Comparison of ENCODE assay signal across 11 cellular contexts in the genomic region with DNA sequence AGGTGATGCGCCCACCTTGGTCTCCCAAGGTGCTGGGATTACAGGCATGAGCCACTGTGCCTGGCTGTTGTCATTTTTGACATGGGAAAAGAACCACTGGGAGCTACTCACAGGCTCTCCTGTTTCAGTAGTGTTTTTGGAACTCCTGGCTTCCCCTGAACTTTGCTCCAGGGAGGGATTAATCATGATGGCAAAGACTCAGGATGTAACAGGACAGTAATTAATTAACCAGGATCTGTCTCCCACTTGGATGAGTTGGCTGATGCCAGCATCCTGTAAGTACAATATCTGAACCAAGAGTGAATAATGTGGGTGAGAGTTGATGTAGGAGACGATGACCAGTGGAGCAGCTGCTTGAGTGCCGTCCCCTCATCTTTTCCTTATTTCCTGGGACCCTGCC.
"Had no signal": no experiment of that assay in that cellular context is flagged by ENCODE, and none has a peak within 500 bp of the region (broad histone marks: within the 10 kb centered on the region; RNA-seq: fewer than 3 reads in every experiment).

No MANE protein-coding gene starts in this region.

- ATAC-seq: activated CD8-positive, alpha-beta T cell treated with anti-CD3 and anti-CD28 coated beads, Interleukin-2, amount 10 ng/mL, durations not matched to agents 7 days and 5 days; activated naive CD8-positive, alpha-beta T cell treated with anti-CD3 and anti-CD28 coated beads, Interleukin-2, amount 50 U/mL, for 24 hours; upper lobe of right lung had no signal

- H3K4me3 ChIP-seq: cardiac muscle cell, left ventricle myocardium inferior, upper lobe of right lung had no signal

- H3K27me3 ChIP-seq: cardiac muscle cell, upper lobe of right lung had no signal

- H3K27ac ChIP-seq: cardiac muscle cell, left ventricle myocardium inferior, upper lobe of right lung had no signal

- DNase-seq: activated CD4-positive, alpha-beta T cell treated with anti-CD3 and anti-CD28 coated beads for 1 hour; activated CD8-positive, alpha-beta memory T cell treated with anti-CD3 and anti-CD28 coated beads, Interleukin-2, amount 50 U/mL, for 48 hours; activated CD8-positive, alpha-beta T cell treated with anti-CD3 and anti-CD28 coated beads, Interleukin-2, amount 10 ng/mL, durations not matched to agents 7 days and 5 days; activated naive CD8-positive, alpha-beta T cell treated with anti-CD3 and anti-CD28 coated beads, Interleukin-2, amount 50 U/mL, for 24 hours; head of caudate nucleus; left ventricle myocardium inferior; stimulated activated CD4-positive, alpha-beta T cell treated with anti-CD3 and anti-CD28 coated beads, Interleukin-2, amount 100 ng/mL, for 48 hours; stimulated activated naive CD4-positive, alpha-beta T cell treated with Interleukin-2 at 50 U/mL for 16 hours; SW 1271; upper lobe of right lung had no signal

- H3K9me3 ChIP-seq: left ventricle myocardium inferior, upper lobe of right lung had no signal
